In genomic region chr15:55628369-55628730, GRCh38 we compare ENCODE assay signal across 2 cellular contexts.
TF ChIP-seq lines count a peak whose summit lies in the region.

No MANE protein-coding gene starts in this region.

TF ChIP-seq in HCT116, 20 proteins besides CTCF, POLR2A, EP300 and RAD21 (continued from another document):
- TF ChIP-seq TCF7L2 (IDR thresholded peaks at IDR 0.05; ENCODE audit: borderline replicate concordance, extremely low read depth, insufficient read depth, insufficient read length): no peak
- TF ChIP-seq ZFX (IDR thresholded peaks at IDR 0.05): no peak
- no peak for TF ChIP-seq POLR2AphosphoS5 (IDR thresholded peaks at IDR 0.05; ENCODE audit: low read depth, low read length)
- TF ChIP-seq EZH2 (IDR thresholded peaks at IDR 0.05): no peak
- no peak for TF ChIP-seq MAX (IDR thresholded peaks at IDR 0.05)
- no peak for TF ChIP-seq SIN3A (IDR thresholded peaks at IDR 0.05; ENCODE audit: low read depth)

TF ChIP-seq in SK-N-SH, 30 proteins besides CTCF, POLR2A, EP300 and RAD21 (continued from another document):
- TF ChIP-seq SMC3 (IDR thresholded peaks at IDR 0.05; ENCODE audit: low read depth, low read length) (no peak), YY1 (IDR thresholded peaks at IDR 0.05; ENCODE audit: low read depth) (no peak), FOXJ3 (CRISPR knock-in tag; IDR thresholded peaks at IDR 0.05) (no peak), IRF3 (IDR thresholded peaks at IDR 0.05; ENCODE audit: low read depth, low read length) (no peak), RFX5 (IDR thresholded peaks at IDR 0.05; ENCODE audit: low read length) (no peak), NRF1 (IDR thresholded peaks at IDR 0.05; ENCODE audit: low read depth, low read length) (no peak), REST (IDR thresholded peaks at IDR 0.05; ENCODE audit: low read depth, low read length) (no peak), TEAD4 (IDR thresholded peaks at IDR 0.05; ENCODE audit: borderline replicate concordance, insufficient read depth) (no peak), EZH2phosphoT487 (IDR thresholded peaks at IDR 0.05; ENCODE audit: borderline replicate concordance, low read depth) (no peak), MXI1 (IDR thresholded peaks at IDR 0.05; ENCODE audit: low read depth, low read length) (no peak), RCOR1 (IDR thresholded peaks at IDR 0.05; ENCODE audit: low read length) (no peak), JUND (IDR thresholded peaks at IDR 0.05) (no peak), GABPA (IDR thresholded peaks at IDR 0.05; ENCODE audit: low read depth) (no peak), POLR2AphosphoS5 (IDR thresholded peaks at IDR 0.05; ENCODE audit: low read depth, low read length) (no peak), MEF2A (IDR thresholded peaks at IDR 0.05; ENCODE audit: borderline replicate concordance, low read depth) (no peak)
- TF ChIP-seq, protein P1, sequence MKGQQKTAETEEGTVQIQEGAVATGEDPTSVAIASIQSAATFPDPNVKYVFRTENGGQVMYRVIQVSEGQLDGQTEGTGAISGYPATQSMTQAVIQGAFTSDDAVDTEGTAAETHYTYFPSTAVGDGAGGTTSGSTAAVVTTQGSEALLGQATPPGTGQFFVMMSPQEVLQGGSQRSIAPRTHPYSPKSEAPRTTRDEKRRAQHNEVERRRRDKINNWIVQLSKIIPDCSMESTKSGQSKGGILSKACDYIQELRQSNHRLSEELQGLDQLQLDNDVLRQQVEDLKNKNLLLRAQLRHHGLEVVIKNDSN (IDR thresholded peaks at IDR 0.05; ENCODE audit: borderline replicate concordance, low read depth): no peak
TF ChIP-seq in SK-N-SH: peak in this region for 0.
